Comparison of ENCODE assay signal across 16 cellular contexts in the genomic region with DNA sequence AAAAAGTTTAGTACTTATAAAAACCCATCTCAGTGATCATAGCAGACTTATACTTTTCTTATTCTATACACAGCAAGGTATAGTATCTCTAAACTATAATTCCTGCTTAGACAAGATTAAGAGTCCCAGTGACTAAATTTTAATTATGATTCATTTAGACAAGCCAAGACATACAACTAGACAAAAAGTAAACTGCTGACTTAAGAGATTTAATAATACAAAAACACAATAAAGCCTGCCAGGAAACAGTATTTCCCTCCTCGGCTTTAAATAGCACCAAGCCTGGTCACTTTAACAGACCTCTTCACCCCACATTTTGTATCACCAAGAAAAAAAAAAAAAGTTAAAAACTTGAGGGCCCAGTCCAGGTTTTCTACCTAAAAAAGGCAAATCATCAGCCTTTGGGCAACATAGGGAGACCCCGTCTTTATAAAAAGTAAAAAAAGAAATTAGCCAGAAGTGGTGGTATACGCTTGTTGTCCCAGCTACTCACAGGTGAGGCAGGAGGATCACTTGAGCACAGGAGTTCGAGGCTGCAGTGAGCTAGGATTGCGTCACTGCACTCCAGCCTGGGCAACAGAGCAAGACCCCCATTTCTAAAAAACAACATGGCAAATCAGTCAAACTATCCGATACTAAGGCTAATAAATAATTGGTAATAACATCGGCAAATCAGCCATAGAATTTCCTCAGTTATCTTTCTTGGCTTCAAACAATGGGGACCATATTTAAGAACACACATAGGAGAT. TPM values are rescaled to one million over a fixed set of nuclear protein-coding genes. Genes with fewer than 3 reads are reported as not detected.
DNase-seq lines count a peak whose midpoint lies in the region; ATAC-seq and TF ChIP-seq lines count a peak whose summit lies in the region.
"Had no signal": no experiment of that assay in that cellular context is flagged by ENCODE, and none has a peak within 500 bp of the region (broad histone marks: within the 10 kb centered on the region; RNA-seq: fewer than 3 reads in every experiment).

No MANE protein-coding gene starts in this region.

- peaks cover 9% of the 10 kb centered on the region for H3K4me1 ChIP-seq in HEK293 (ENCODE audit: control insufficient read depth, insufficient read depth, low read length)
- peaks cover 36% of the 10 kb centered on the region for H3K4me1 ChIP-seq in adipocyte (ENCODE audit: control insufficient read depth, insufficient read depth, low read length)
- peaks cover 29% of the 10 kb centered on the region for H3K4me1 ChIP-seq in foreskin keratinocyte
- H3K4me1 ChIP-seq in parathyroid adenoma: no peaks in the 10 kb centered on the region
- no peaks in the 10 kb centered on the region for H3K4me1 ChIP-seq in prostate gland (replicated peaks)

- ATAC-seq in foreskin keratinocyte: peak; percentile 67
- no peak for ATAC-seq in GM19324 (IDR thresholded peaks at IDR 0.05; ENCODE audit: low FRiP score, unreplicated experiment)

- no peak for TF ChIP-seq CTCF in HEK293 (tag by site-specific recombination; IDR thresholded peaks at IDR 0.05)
- no peak for TF ChIP-seq CTCF in foreskin keratinocyte (conservative IDR thresholded peaks at IDR 0.05)
- TF ChIP-seq CTCF in parathyroid adenoma (IDR thresholded peaks at IDR 0.05): no peak
- TF ChIP-seq CTCF in prostate gland (IDR thresholded peaks at IDR 0.05): no peak
- TF ChIP-seq CTCF in Calu3 (IDR thresholded peaks at IDR 0.05; ENCODE audit: unreplicated experiment): no peak

- H3K27me3 ChIP-seq in adipocyte (replicated peaks; ENCODE audit: control insufficient read depth, insufficient read depth, low read length) (no peaks in the 10 kb centered on the region), foreskin keratinocyte (no peaks in the 10 kb centered on the region), parathyroid adenoma (ENCODE audit: control insufficient read depth, insufficient read depth, low read length) (no peaks in the 10 kb centered on the region), prostate gland (replicated peaks; ENCODE audit: insufficient read depth) (no peaks in the 10 kb centered on the region)
- H3K27me3 ChIP-seq: cardiac muscle cell had no signal

- no TSS peak for BruUV-seq in Calu3 (replicated peaks; lab: Mats Ljungman, UMichigan)

- H3K4me1 Mint-ChIP-seq in Calu3 (ENCODE audit: low read depth, unreplicated experiment): no peaks in the 10 kb centered on the region

- peak overlapping the region; percentile 39 for H3K9ac ChIP-seq in adipocyte (ENCODE audit: low read length)
- H3K9ac ChIP-seq in parathyroid adenoma: no peak overlapping the region

- no peak overlapping the region for H3K4me3 ChIP-seq in HEK293 (ENCODE audit: low read depth, low read length)
- peak overlapping the region; percentile 16 for H3K4me3 ChIP-seq in adipocyte (ENCODE audit: low read length)
- peak overlapping the region; percentile 11 for H3K4me3 ChIP-seq in parathyroid adenoma (ENCODE audit: low read depth, low read length)
- no peak overlapping the region for H3K4me3 ChIP-seq in prostate gland
- H3K4me3 ChIP-seq: cardiac muscle cell had no signal

- intact Hi-C loops in prostate gland (cut with DNase I) (no loop called here), Calu3 (cut with micrococcal nuclease; ENCODE audit: unreplicated experiment) (no loop called here)

- H3K36me3 ChIP-seq in HEK293 (ENCODE audit: control insufficient read depth in 2 of 2, insufficient read depth in 1 of 2, low read length in 2 of 2) (no peaks in the 10 kb centered on the region), adipocyte (ENCODE audit: control insufficient read depth, insufficient read depth, low read length, severe bottlenecking) (no peaks in the 10 kb centered on the region), parathyroid adenoma (ENCODE audit: control insufficient read depth, insufficient read depth, low read length) (no peaks in the 10 kb centered on the region), prostate gland (no peaks in the 10 kb centered on the region)
- H3K36me3 ChIP-seq: cardiac muscle cell had no signal

- DNase-seq in adipocyte (ENCODE audit: low read depth) (no peak), foreskin keratinocyte (peak; percentile 35 to 47), NCI-H774 (lab: John Stamatoyannopoulos, UW) (no peak), prostate gland (ENCODE audit: low spot score) (no peak), Calu3 (no peak)
- DNase-seq: activated CD4-positive, alpha-beta memory T cell treated with anti-CD3 and anti-CD28 coated beads, Interleukin-2, amount 10 ng/mL, durations not matched to agents 7 days and 5 days; DND-41; Karpas-422; NCI-H1694 treated with DMSO at 0.1 percent for 48 hours; retina; stimulated activated CD4-positive, alpha-beta T cell treated with anti-CD3 and anti-CD28 coated beads, Interleukin-2, amount 100 ng/mL, for 48 hours; stimulated activated naive CD4-positive, alpha-beta T cell had no signal

- H3K27me3 Mint-ChIP-seq in Calu3 (ENCODE audit: unreplicated experiment): no peaks in the 10 kb centered on the region
- H3K27me3 Mint-ChIP-seq: activated CD4-positive, alpha-beta memory T cell treated with anti-CD3 and anti-CD28 coated beads, Interleukin-2, amount 10 ng/mL, durations not matched to agents 7 days and 5 days had no signal

- peaks cover 3% of the 10 kb centered on the region for H3K79me2 ChIP-seq in parathyroid adenoma

- 81% methylated on average over 7 of the region's 7 CpGs for WGBS in prostate gland

- H3K9me3 Mint-ChIP-seq in Calu3 (ENCODE audit: low read depth, unreplicated experiment): no peaks in the 10 kb centered on the region
- H3K9me3 Mint-ChIP-seq: activated CD4-positive, alpha-beta memory T cell treated with anti-CD3 and anti-CD28 coated beads, Interleukin-2, amount 10 ng/mL, durations not matched to agents 7 days and 5 days had no signal

- POLR2A ChIA-PET in HEK293 (lab: Yijun Ruan, JAX): no interaction called here

- H3K4me2 ChIP-seq in parathyroid adenoma (ENCODE audit: low read length): peak overlapping the region; percentile 35

- H3K9me3 ChIP-seq in HEK293 (ENCODE audit: control insufficient read depth, insufficient read depth, low read depth, low read length) (no peaks in the 10 kb centered on the region), adipocyte (ENCODE audit: control insufficient read depth, low read length) (no peaks in the 10 kb centered on the region), parathyroid adenoma (ENCODE audit: control insufficient read depth, low read length) (no peaks in the 10 kb centered on the region), prostate gland (no peaks in the 10 kb centered on the region)

- H3K27ac Mint-ChIP-seq in Calu3 (ENCODE audit: unreplicated experiment): no peak overlapping the region
- H3K27ac Mint-ChIP-seq: activated CD4-positive, alpha-beta memory T cell treated with anti-CD3 and anti-CD28 coated beads, Interleukin-2, amount 10 ng/mL, durations not matched to agents 7 days and 5 days had no signal

- H3K27ac ChIP-seq in HEK293 (ENCODE audit: extremely low read depth, low read depth, low read length): no peak overlapping the region
- H3K27ac ChIP-seq in foreskin keratinocyte: peak overlapping the region; percentile 61
- H3K27ac ChIP-seq in parathyroid adenoma: no peak overlapping the region
- H3K27ac ChIP-seq in prostate gland: no peak overlapping the region
- H3K27ac ChIP-seq: cardiac muscle cell had no signal

- H2AFZ ChIP-seq in parathyroid adenoma: no peak overlapping the region

- H3K4me3 Mint-ChIP-seq in Calu3 (ENCODE audit: low read depth, unreplicated experiment): no peak overlapping the region
- H3K4me3 Mint-ChIP-seq: activated CD4-positive, alpha-beta memory T cell treated with anti-CD3 and anti-CD28 coated beads, Interleukin-2, amount 10 ng/mL, durations not matched to agents 7 days and 5 days had no signal

- TF ChIP-seq POLR2A in prostate gland (IDR thresholded peaks at IDR 0.05): no peak

- H3K36me3 Mint-ChIP-seq in Calu3 (ENCODE audit: insufficient read depth, unreplicated experiment): no peaks in the 10 kb centered on the region

- CTCF ChIA-PET in HEK293 (lab: Yijun Ruan, JAX) (interaction anchor here (0.7 kb wide), 1 partner anchor 308 kb away, joined by 5 read pairs; no protein-coding TSS in a partner anchor), Calu3 (lab: Charles Lee) (no interaction called here)

TF ChIP-seq in HEK293, 187 proteins besides CTCF, POLR2A, EP300 and RAD21 (continues in another document):
- TF ChIP-seq ZNF596 (tag by site-specific recombination; IDR thresholded peaks at IDR 0.05) (no peak), ZNF121 (tag by site-specific recombination; IDR thresholded peaks at IDR 0.05) (peak; percentile 97), OSR2 (tag by site-specific recombination; IDR thresholded peaks at IDR 0.05) (peak; percentile 35; the same call in 1 of the 2 replicates), ZNF140 (tag by site-specific recombination; IDR thresholded peaks at IDR 0.05) (no peak), ZBTB20 (tag by site-specific recombination; IDR thresholded peaks at IDR 0.05) (peak; percentile 26; the same call in 1 of the 2 replicates), ZNF24 (tag by site-specific recombination; IDR thresholded peaks at IDR 0.05) (no peak)
- TF ChIP-seq, protein P1, sequence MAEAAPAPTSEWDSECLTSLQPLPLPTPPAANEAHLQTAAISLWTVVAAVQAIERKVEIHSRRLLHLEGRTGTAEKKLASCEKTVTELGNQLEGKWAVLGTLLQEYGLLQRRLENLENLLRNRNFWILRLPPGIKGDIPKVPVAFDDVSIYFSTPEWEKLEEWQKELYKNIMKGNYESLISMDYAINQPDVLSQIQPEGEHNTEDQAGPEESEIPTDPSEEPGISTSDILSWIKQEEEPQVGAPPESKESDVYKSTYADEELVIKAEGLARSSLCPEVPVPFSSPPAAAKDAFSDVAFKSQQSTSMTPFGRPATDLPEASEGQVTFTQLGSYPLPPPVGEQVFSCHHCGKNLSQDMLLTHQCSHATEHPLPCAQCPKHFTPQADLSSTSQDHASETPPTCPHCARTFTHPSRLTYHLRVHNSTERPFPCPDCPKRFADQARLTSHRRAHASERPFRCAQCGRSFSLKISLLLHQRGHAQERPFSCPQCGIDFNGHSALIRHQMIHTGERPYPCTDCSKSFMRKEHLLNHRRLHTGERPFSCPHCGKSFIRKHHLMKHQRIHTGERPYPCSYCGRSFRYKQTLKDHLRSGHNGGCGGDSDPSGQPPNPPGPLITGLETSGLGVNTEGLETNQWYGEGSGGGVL (tag by site-specific recombination; IDR thresholded peaks at IDR 0.05): no peak

RNA-seq across cellular contexts. Expression of a gene that starts 53.8 kb away (rescaled TPM):
- 16.4 and 17.2 TPM in 2 replicates for total RNA-seq in foreskin keratinocyte
- polyA plus RNA-seq in foreskin keratinocyte: 5.9 and 6.8 TPM in 2 replicates
- total RNA-seq in prostate gland: 10 to 100 TPM; 26.2 to 77.6 TPM
- 17.4 and 20.6 TPM in 2 replicates for total RNA-seq in Calu3 (2022)

Comparison
In these comparisons a context has a peak if more than half of its experiments do, and no peak if none do; other contexts are left out.
1. H3K4me3 ChIP-seq: peak in adipocyte (single experiment) and parathyroid adenoma (single experiment); none in HEK293 (single experiment) and prostate gland (0 of 2).
2. DNase-seq: peak in foreskin keratinocyte (2 of 2); none in adipocyte (single experiment), NCI-H774 (single experiment), prostate gland (single experiment) and Calu3 (single experiment).